8 cellular contexts compared by ENCODE assay signal in the genomic region with DNA sequence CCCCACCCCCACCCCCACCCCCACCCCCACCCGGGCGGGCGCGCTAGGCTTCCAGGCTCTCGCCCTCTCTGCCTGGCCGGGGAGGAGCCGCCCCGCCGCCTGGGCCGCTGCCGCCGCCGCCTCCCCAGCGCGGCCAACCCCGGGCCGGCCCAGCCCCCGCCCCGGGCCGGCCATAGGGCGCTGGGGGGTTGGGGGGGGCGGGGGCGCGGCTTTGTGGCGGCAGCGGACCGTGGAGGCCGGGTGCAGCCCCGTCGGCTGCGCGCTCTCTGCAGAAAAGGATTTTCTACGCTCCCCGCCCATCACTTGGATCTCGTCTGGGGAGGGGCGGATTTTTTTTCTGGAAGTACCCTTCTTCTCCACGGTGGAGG.
DNase-seq lines count a peak whose midpoint lies in the region; ATAC-seq and TF ChIP-seq lines count a peak whose summit lies in the region.

No MANE protein-coding gene starts in this region.

- intact Hi-C loops in CD14-positive monocyte (cut with micrococcal nuclease), result loop anchor here (5.0 kb wide), 1 partner anchor 225 kb away; no protein-coding TSS in a partner anchor

- H3K9ac ChIP-seq in OCI-LY3 (ENCODE audit: low read length), result peak overlapping the region; percentile 75

- no peaks in the 10 kb centered on the region for H3K36me3 ChIP-seq in OCI-LY3 (replicated peaks; ENCODE audit: low read depth, low read length)

- H3K4me3 ChIP-seq in OCI-LY3 (ENCODE audit: low read length), result peak overlapping the region; percentile 87

- TF ChIP-seq CTCF in CD14-positive monocyte (IDR thresholded peaks at IDR 0.05), result no peak
- TF ChIP-seq CTCF in OCI-LY3 (IDR thresholded peaks at IDR 0.05; ENCODE audit: low read depth, low read length), result no peak

- H3K9me3 Mint-ChIP-seq in CD14-positive monocyte, result peaks cover 0 to 18% (median 10%) of the 10 kb centered on the region in 7 donors

- DNase-seq in CD14-positive monocyte (ENCODE audit: low spot score) (no peak), cerebellar cortex (ENCODE audit: low spot score) (peak; percentile 22), left lobe of liver (ENCODE audit: low spot score) (peak; percentile 83), substantia nigra (lab: John Stamatoyannopoulos, UW) (peak in 30 of 49 donors; percentile 16 to 70 (median 42)), activated gamma-delta T cell (lab: John Stamatoyannopoulos, UW) (no peak)

- peaks cover 2 to 4% of the 10 kb centered on the region in 2 donors for H3K36me3 Mint-ChIP-seq in CD14-positive monocyte

- peaks cover 38% of the 10 kb centered on the region for H3K4me1 ChIP-seq in OCI-LY3 (ENCODE audit: low read length)

- H4K20me1 ChIP-seq in OCI-LY3 (ENCODE audit: insufficient read depth, low read length), result peaks cover 11% of the 10 kb centered on the region; the same call in 1 of the 2 replicates

- H3K4me1 Mint-ChIP-seq in CD14-positive monocyte, result peaks cover 21% of the 10 kb centered on the region

- H3K79me2 ChIP-seq in OCI-LY3 (ENCODE audit: low read length), result peaks cover 26% of the 10 kb centered on the region

- peaks cover 16% of the 10 kb centered on the region for H3K27me3 ChIP-seq in OCI-LY3 (ENCODE audit: low read depth, low read length)

- peak overlapping the region; percentile 23; the same call in 1 of the 2 replicates for H3K27ac ChIP-seq in OCI-LY3 (ENCODE audit: low read length)
- H3K27ac ChIP-seq in substantia nigra (ENCODE audit: low read depth, low read length, poor library complexity, severe bottlenecking), result no peak overlapping the region

- peaks cover 50 to 63% (median 62%) of the 10 kb centered on the region in 3 donors for H3K27me3 Mint-ChIP-seq in CD14-positive monocyte (ENCODE audit: low read depth in 3 of 3)

- H3K9me3 ChIP-seq in OCI-LY3 (ENCODE audit: insufficient read depth, low read length), result no peaks in the 10 kb centered on the region

- H3K27ac Mint-ChIP-seq in CD14-positive monocyte, result no peak overlapping the region

- H2AFZ ChIP-seq in OCI-LY3 (ENCODE audit: low read depth, low read length), result no peak overlapping the region

- peak overlapping the region; percentile 78 to 92 for H3K4me3 Mint-ChIP-seq in CD14-positive monocyte

- peak; percentile 57 for ATAC-seq in GM18907 (IDR thresholded peaks at IDR 0.05; ENCODE audit: unreplicated experiment)
- peak; percentile 53 for ATAC-seq in HG03066 (IDR thresholded peaks at IDR 0.05; ENCODE audit: low read depth, unreplicated experiment)
- ATAC-seq in left lobe of liver, result peak; percentile 75

- peak overlapping the region; percentile 94 for H3K4me2 ChIP-seq in OCI-LY3 (ENCODE audit: low read length)

Comparison
In these comparisons a context has a peak if more than half of its experiments do, and no peak if none do; other contexts are left out.
1. DNase-seq: peak in cerebellar cortex (single experiment), left lobe of liver (single experiment) and substantia nigra (30 of 49); none in CD14-positive monocyte (single experiment) and activated gamma-delta T cell (single experiment).
2. Peak in every context shown above with its lines, with median percentiles within 50 percentile points of each other: ATAC-seq.